Comparison of ENCODE assay signal across 10 cellular contexts in genomic region chr3:52070724-52071621, GRCh38. TPM values are rescaled to one million over a fixed set of nuclear protein-coding genes. Genes with fewer than 3 reads are reported as not detected.
DNase-seq lines count a peak whose midpoint lies in the region; ATAC-seq and TF ChIP-seq lines count a peak whose summit lies in the region.
"Had no signal": no experiment of that assay in that cellular context is flagged by ENCODE, and none has a peak within 500 bp of the region (broad histone marks: within the 10 kb centered on the region; RNA-seq: fewer than 3 reads in every experiment).

No MANE protein-coding gene starts in this region.

- intact Hi-C loops in adrenal gland (cut with DNase I) = no loop called here
- intact Hi-C loops in left ventricle myocardium superior (cut with micrococcal nuclease) = loop anchor here (10.0 kb wide), 1 partner anchor 54 kb away; no protein-coding TSS in a partner anchor
- intact Hi-C loops in sigmoid colon (cut with DNase I) = loop anchor here (5.0 kb wide), 1 partner anchor 51 kb away; no protein-coding TSS in a partner anchor

- 47 to 73% (median 67%) methylated on average over 8 to 22 of the region's 22 CpGs for WGBS in adrenal gland, 4 donors
- 81 to 89% methylated on average over 22 of the region's 22 CpGs for WGBS in sigmoid colon, 2 donors

- H3K9me3 ChIP-seq in adrenal gland (replicated peaks in 1 of 3) = no peaks in the 10 kb centered on the region
- H3K9me3 ChIP-seq in sigmoid colon = no peaks in the 10 kb centered on the region

- DNase-seq in CD1c-positive myeloid dendritic cell (ENCODE audit: extremely low spot score) (peak; percentile 80), adrenal gland (peak in 5 of 7 donors; percentile 42 to 65 (median 53)), left ventricle myocardium superior (peak; percentile 79), sigmoid colon (peak; percentile 84), SHP77 treated with DMSO at 0.1 percent for 48 hours (lab: John Stamatoyannopoulos, UW) (no peak), NCI-H1092 treated with DMSO at 0.1 percent for 48 hours (lab: John Stamatoyannopoulos, UW) (no peak)
- DNase-seq: activated CD4-positive, alpha-beta memory T cell treated with anti-CD3 and anti-CD28 coated beads, Interleukin-2, amount 10 ng/mL, durations not matched to agents 7 days and 5 days; H7 had no signal

- no peaks in the 10 kb centered on the region for H3K36me3 ChIP-seq in adrenal gland (replicated peaks in 1 of 2)
- H3K36me3 ChIP-seq in sigmoid colon = no peaks in the 10 kb centered on the region

- peak overlapping the region in 2 of 5 donors; percentile 30 to 40 for H3K27ac ChIP-seq in adrenal gland
- H3K27ac ChIP-seq in sigmoid colon = peak overlapping the region; percentile 66 to 76 (median 72)

- ATAC-seq in left ventricle myocardium superior (peak; percentile 92), GM21381 (IDR thresholded peaks at IDR 0.05; ENCODE audit: unreplicated experiment) (no peak), HG03108 (IDR thresholded peaks at IDR 0.05; ENCODE audit: unreplicated experiment) (no peak)

- H3K27me3 ChIP-seq in adrenal gland (no peaks in the 10 kb centered on the region), sigmoid colon (no peaks in the 10 kb centered on the region)

- H3K4me1 ChIP-seq in adrenal gland (replicated peaks in 1 of 2) (peaks cover 0 to 12% of the 10 kb centered on the region in 2 donors), sigmoid colon (peaks cover 0 to 18% (median 15%) of the 10 kb centered on the region in 4 donors)

- no peak for TF ChIP-seq CTCF in adrenal gland (IDR thresholded peaks at IDR 0.05)
- TF ChIP-seq CTCF in sigmoid colon (IDR thresholded peaks at IDR 0.05) = no peak

- TF ChIP-seq POLR2A in adrenal gland (IDR thresholded peaks at IDR 0.05) (no peak), sigmoid colon (IDR thresholded peaks at IDR 0.05) (no peak)

- H3K4me3 ChIP-seq in adrenal gland (no peak overlapping the region), sigmoid colon (no peak overlapping the region)

- no peak for TF ChIP-seq EP300 in sigmoid colon (IDR thresholded peaks at IDR 0.05)

RNA-seq across cellular contexts. Expression of gene DUSP7, which starts 14.6 kb away (rescaled TPM):
- total RNA-seq in adrenal gland (10 to 100 TPM; 11.6 to 35.0 (median 16.5) TPM), left ventricle myocardium superior (25.2 TPM), sigmoid colon (1 to 10 TPM; 6.3 to 7.5 (median 7.0) TPM)
- polyA plus RNA-seq in adrenal gland (10 to 100 TPM in 1 of 3 donors, 1 to 10 TPM in 2; 5.7 to 10.0 (median 7.7) TPM), sigmoid colon (1 to 10 TPM; 3.0 to 7.6 (median 4.2) TPM)

Comparison
In these comparisons a context has a peak if more than half of its experiments do, and no peak if none do; other contexts are left out.
1. DNase-seq: peak in CD1c-positive myeloid dendritic cell (single experiment), adrenal gland (5 of 7), left ventricle myocardium superior (single experiment) and sigmoid colon (single experiment); none in SHP77 treated with DMSO at 0.1 percent for 48 hours (single experiment) and NCI-H1092 treated with DMSO at 0.1 percent for 48 hours (single experiment).
2. intact Hi-C loops: an anchor here in left ventricle myocardium superior (10.0 kb wide) and sigmoid colon (5.0 kb wide); none called in adrenal gland.